33 cellular contexts compared by ENCODE assay signal in genomic region chrX:115318139-115318538, GRCh38. TPM values are rescaled to one million over a fixed set of nuclear protein-coding genes. Genes with fewer than 3 reads are reported as not detected.
"Had no signal": no experiment of that assay in that cellular context is flagged by ENCODE, and none has a peak within 500 bp of the region (broad histone marks: within the 10 kb centered on the region; RNA-seq: fewer than 3 reads in every experiment).

No MANE protein-coding gene starts in this region.

- H3K9me3 Mint-ChIP-seq: activated CD4-positive, alpha-beta T cell treated with anti-CD3 and anti-CD28 coated beads, Interleukin-2, amount 10 ng/mL, durations not matched to agents 24 days and 14 days; activated naive CD8-positive, alpha-beta T cell treated with anti-CD3 and anti-CD28 coated beads for 36 hours; activated T-cell treated with anti-CD3 and anti-CD28 coated beads, Interleukin-2, amount 50 U/mL, for 72 hours; activated T-helper 17 cell treated with anti-CD3 and anti-CD28 coated beads, Interleukin-2, amount 50 U/mL, for 72 hours; central memory CD8-positive, alpha-beta T cell had no signal

- H3K27me3 Mint-ChIP-seq: activated CD4-positive, alpha-beta T cell treated with anti-CD3 and anti-CD28 coated beads, Interleukin-2, amount 10 ng/mL, durations not matched to agents 24 days and 14 days; activated CD8-positive, alpha-beta T cell treated with anti-CD3 and anti-CD28 coated beads for 36 hours; activated naive CD8-positive, alpha-beta T cell treated with anti-CD3 and anti-CD28 coated beads for 36 hours; activated T-helper 17 cell treated with anti-CD3 and anti-CD28 coated beads, Interleukin-2, amount 50 U/mL, for 72 hours; central memory CD8-positive, alpha-beta T cell had no signal

- H3K36me3 Mint-ChIP-seq: activated naive CD8-positive, alpha-beta T cell treated with anti-CD3 and anti-CD28 coated beads for 36 hours had no signal

- H3K4me3 ChIP-seq: cardiac muscle cell, SJCRH30, SK-N-MC had no signal

- H3K4me3 Mint-ChIP-seq: activated CD4-positive, alpha-beta T cell treated with anti-CD3 and anti-CD28 coated beads, Interleukin-2, amount 10 ng/mL, durations not matched to agents 24 days and 14 days; activated CD8-positive, alpha-beta T cell treated with anti-CD3 and anti-CD28 coated beads for 36 hours; activated naive CD8-positive, alpha-beta T cell treated with anti-CD3 and anti-CD28 coated beads for 36 hours; activated T-cell treated with anti-CD3 and anti-CD28 coated beads, Interleukin-2, amount 50 U/mL, for 72 hours; activated T-helper 17 cell treated with anti-CD3 and anti-CD28 coated beads, Interleukin-2, amount 50 U/mL, for 72 hours; central memory CD8-positive, alpha-beta T cell had no signal

- ATAC-seq: activated CD8-positive, alpha-beta T cell treated with anti-CD3 and anti-CD28 coated beads for 36 hours; activated T-cell treated with anti-CD3 and anti-CD28 coated beads, Interleukin-2, amount 50 U/mL, for 72 hours; activated T-helper 17 cell treated with anti-CD3 and anti-CD28 coated beads, Interleukin-2, amount 50 U/mL, for 72 hours; Panc1 had no signal

- H3K27ac ChIP-seq: cardiac muscle cell, SJCRH30, SK-N-MC, WERI-Rb-1 had no signal

- H3K27me3 ChIP-seq: cardiac muscle cell had no signal

- H3K36me3 ChIP-seq: cardiac muscle cell, SJCRH30, WERI-Rb-1 had no signal

- H3K27ac Mint-ChIP-seq: activated CD4-positive, alpha-beta T cell treated with anti-CD3 and anti-CD28 coated beads, Interleukin-2, amount 10 ng/mL, durations not matched to agents 24 days and 14 days; activated CD8-positive, alpha-beta T cell treated with anti-CD3 and anti-CD28 coated beads for 36 hours; activated naive CD8-positive, alpha-beta T cell treated with anti-CD3 and anti-CD28 coated beads for 36 hours; activated T-cell treated with anti-CD3 and anti-CD28 coated beads, Interleukin-2, amount 50 U/mL, for 72 hours; activated T-helper 17 cell treated with anti-CD3 and anti-CD28 coated beads, Interleukin-2, amount 50 U/mL, for 72 hours had no signal

- H3K4me1 Mint-ChIP-seq: activated CD4-positive, alpha-beta T cell treated with anti-CD3 and anti-CD28 coated beads, Interleukin-2, amount 10 ng/mL, durations not matched to agents 24 days and 14 days; activated naive CD8-positive, alpha-beta T cell treated with anti-CD3 and anti-CD28 coated beads for 36 hours; activated T-helper 17 cell treated with anti-CD3 and anti-CD28 coated beads, Interleukin-2, amount 50 U/mL, for 72 hours; central memory CD8-positive, alpha-beta T cell had no signal

- DNase-seq: activated CD4-positive, alpha-beta T cell treated with anti-CD3 and anti-CD28 coated beads, Interleukin-2, amount 10 ng/mL, durations not matched to agents 24 days and 14 days; activated CD4-positive, alpha-beta T cell treated with anti-CD3 and anti-CD28 coated beads, Interleukin-2, amount 50 U/mL, for 4 hours; activated CD8-positive, alpha-beta T cell treated with anti-CD3 and anti-CD28 coated beads for 36 hours; activated effector memory CD4-positive, alpha-beta T cell treated with anti-CD3 and anti-CD28 coated beads, Interleukin-2, amount 50 U/mL, for 16 hours; activated naive CD4-positive, alpha-beta T cell; activated naive CD4-positive, alpha-beta T cell treated with anti-CD3 and anti-CD28 coated beads, Interleukin-2, amount 50 U/mL, for 16 hours; activated naive CD8-positive, alpha-beta T cell treated with anti-CD3 and anti-CD28 coated beads for 36 hours; activated T-cell treated with anti-CD3 and anti-CD28 coated beads, Interleukin-2, amount 50 U/mL, for 1 hour; activated T-cell treated with anti-CD3 and anti-CD28 coated beads, Interleukin-2, amount 50 U/mL, for 72 hours; amniotic stem cell; aorta; NCI-H1105; NCI-H1417 treated with DMSO at 0.1 percent for 48 hours; NCI-H187 treated with DMSO at 0.1 percent for 48 hours; NCI-H2081 treated with DMSO at 0.1 percent for 48 hours; NCI-H345; NCI-H524 treated with DMSO at 0.1 percent for 48 hours; SHP77; SJCRH30; T1000; WERI-Rb-1 had no signal

RNA-seq across cellular contexts. Expression of gene LUZP4, which starts 28.6 kb away (rescaled TPM):
- total RNA-seq: activated CD4-positive, alpha-beta T cell treated with anti-CD3 and anti-CD28 coated beads, Interleukin-2, amount 10 ng/mL, durations not matched to agents 24 days and 14 days; activated CD8-positive, alpha-beta memory T cell treated with anti-CD3 and anti-CD28 coated beads for 36 hours; activated CD8-positive, alpha-beta T cell treated with anti-CD3 and anti-CD28 coated beads for 36 hours; activated naive CD8-positive, alpha-beta T cell treated with anti-CD3 and anti-CD28 coated beads for 36 hours; activated T-cell treated with anti-CD3 and anti-CD28 coated beads, Interleukin-2, amount 50 U/mL, for 72 hours; activated T-helper 17 cell treated with anti-CD3 and anti-CD28 coated beads, Interleukin-2, amount 50 U/mL, for 72 hours; aorta; cardiac muscle cell; chondrocyte; MCF 10A; NCI-H460; RPMI7951; SJCRH30; T-helper 1 cell treated with Interleukin-12 subunit alpha and Interleukin-12 subunit beta and Interleukin-4 antibody, amounts not matched to agents 30 ng/mL and 1 ng/mL, for 36 hours; T-helper 2 cell treated with Interferon-gamma antibody and Interleukin-4, amounts not matched to agents 100 ng/mL and 5 ng/mL, for 36 hours had no signal
- polyA plus RNA-seq: aorta, cardiac muscle cell had no signal
